9 cellular contexts compared by ENCODE assay signal in the genomic region with DNA sequence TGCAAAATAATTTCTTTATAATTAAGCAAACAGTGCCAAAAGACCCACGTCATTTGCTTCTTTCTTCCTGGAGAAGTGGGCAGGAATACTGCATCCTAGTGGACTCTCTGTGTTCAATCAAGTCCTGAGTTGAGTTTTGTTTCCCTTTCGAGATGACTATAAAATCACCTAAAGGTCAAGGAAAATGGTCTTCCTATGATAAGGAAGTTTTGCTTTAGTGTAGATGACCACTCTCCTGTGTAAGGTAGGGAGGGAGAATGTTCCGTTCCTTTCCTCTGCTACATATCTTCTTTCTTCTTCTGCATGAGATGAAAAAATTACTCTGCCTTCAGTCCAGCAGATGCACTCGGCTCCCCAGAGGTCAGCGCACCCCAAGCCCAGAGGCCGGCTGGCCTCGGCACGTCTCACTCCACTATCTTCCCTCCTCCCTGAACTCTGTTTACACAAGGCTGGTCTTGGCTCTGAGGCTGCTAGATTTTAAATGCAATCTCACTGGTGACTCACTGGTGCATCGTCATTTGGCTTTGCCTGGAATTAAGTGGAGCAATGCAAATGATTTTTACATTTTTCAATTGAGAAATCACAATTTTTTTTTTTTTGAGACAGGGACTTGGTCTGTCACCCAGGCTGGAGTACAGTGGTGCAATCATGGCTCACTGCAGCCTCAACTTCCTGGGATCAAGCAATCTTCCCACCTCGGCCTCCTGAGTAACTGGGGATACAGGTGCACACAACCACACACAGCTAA. TPM values are rescaled to one million over a fixed set of nuclear protein-coding genes. Genes with fewer than 3 reads are reported as not detected.
A peak's percentile ranks its signal among the peaks of the same experiment; 100 is the strongest.
DNase-seq lines count a peak whose midpoint lies in the region; ATAC-seq and TF ChIP-seq lines count a peak whose summit lies in the region.
"Had no signal": no experiment of that assay in that cellular context is flagged by ENCODE, and none has a peak within 500 bp of the region (broad histone marks: within the 10 kb centered on the region; RNA-seq: fewer than 3 reads in every experiment).

No MANE protein-coding gene starts in this region.

- no peak for TF ChIP-seq POLR2A in breast epithelium (IDR thresholded peaks at IDR 0.05)

- H3K27me3 ChIP-seq in breast epithelium (no peaks in the 10 kb centered on the region), colonic mucosa (no peaks in the 10 kb centered on the region), lung (ENCODE audit: control insufficient read depth, insufficient read depth) (no peaks in the 10 kb centered on the region)
- H3K27me3 ChIP-seq: BLaER1 had no signal

- no peaks in the 10 kb centered on the region for H3K36me3 Mint-ChIP-seq in MCF 10A (ENCODE audit: insufficient read depth, unreplicated experiment)
- H3K36me3 Mint-ChIP-seq in activated naive CD4-positive, alpha-beta T cell treated with anti-CD3 and anti-CD28 coated beads for 36 hours (ENCODE audit: low read depth) = no peaks in the 10 kb centered on the region

- H3K27me3 Mint-ChIP-seq in MCF 10A (ENCODE audit: insufficient read depth, unreplicated experiment) = no peaks in the 10 kb centered on the region
- no peaks in the 10 kb centered on the region for H3K27me3 Mint-ChIP-seq in activated naive CD4-positive, alpha-beta T cell treated with anti-CD3 and anti-CD28 coated beads for 36 hours (ENCODE audit: low read depth)

- peaks cover 28% of the 10 kb centered on the region for H3K4me1 Mint-ChIP-seq in MCF 10A (ENCODE audit: insufficient read depth, unreplicated experiment)
- peaks cover 8% of the 10 kb centered on the region for H3K4me1 Mint-ChIP-seq in activated naive CD4-positive, alpha-beta T cell treated with anti-CD3 and anti-CD28 coated beads for 36 hours (ENCODE audit: low read depth)

- H3K4me3 ChIP-seq in breast epithelium (no peak overlapping the region), colonic mucosa (no peak overlapping the region), lung (no peak overlapping the region)
- H3K4me3 ChIP-seq: BLaER1 had no signal

- POLR2A ChIA-PET in MCF 10A (lab: Yijun Ruan, JAX) = interaction anchor here (0.7 to 13.6 kb wide), 7 partner anchors 9 to 78 kb away, joined by 3 to 315 read pairs (median 5); a partner anchor contains a TSS

- H3K27ac ChIP-seq in breast epithelium (peak overlapping the region in 1 of 2 donors; percentile 72), colonic mucosa (peak overlapping the region; percentile 79), lung (ENCODE audit: low read depth in 1 of 2, low read length in 1 of 2) (peak overlapping the region in 1 of 2 donors; percentile 10)
- H3K27ac ChIP-seq: BLaER1 had no signal

- H3K27ac Mint-ChIP-seq in MCF 10A (ENCODE audit: low read depth, unreplicated experiment) = peak overlapping the region; percentile 90
- H3K27ac Mint-ChIP-seq in activated naive CD4-positive, alpha-beta T cell treated with anti-CD3 and anti-CD28 coated beads for 36 hours = no peak overlapping the region

- peak; percentile 67 for ATAC-seq in lung (ENCODE audit: insufficient read depth, low FRiP score)

- CTCF ChIA-PET in MCF 10A (lab: Yijun Ruan, JAX) = interaction anchor here (0.7 to 13.0 kb wide), 3 partner anchors 23 to 46 kb away, joined by 3 to 209 read pairs (median 4); a partner anchor contains a TSS
- CTCF ChIA-PET in activated naive CD4-positive, alpha-beta T cell treated with anti-CD3 and anti-CD28 coated beads for 36 hours (lab: Charles Lee) = interaction anchor here (0.8 to 1.0 kb wide), 2 partner anchors 18 to 39 kb away, joined by 3 to 5 read pairs; a partner anchor contains a TSS

- no TSS peak for BruUV-seq in MCF 10A (replicated peaks; lab: Mats Ljungman, UMichigan)

- H3K36me3 ChIP-seq in breast epithelium (no peaks in the 10 kb centered on the region), colonic mucosa (no peaks in the 10 kb centered on the region), lung (ENCODE audit: control insufficient read depth in 2 of 2, insufficient read depth in 2 of 2, low read length in 2 of 2) (no peaks in the 10 kb centered on the region)

- H3K9ac ChIP-seq in colonic mucosa (ENCODE audit: low read depth in 2 of 2, low read length in 2 of 2) = no peak overlapping the region
- H3K9ac ChIP-seq: BLaER1 had no signal

- H3K4me3 Mint-ChIP-seq in MCF 10A (ENCODE audit: unreplicated experiment) = peak overlapping the region; percentile 58
- no peak overlapping the region for H3K4me3 Mint-ChIP-seq in activated naive CD4-positive, alpha-beta T cell treated with anti-CD3 and anti-CD28 coated beads for 36 hours

- no peaks in the 10 kb centered on the region for H3K9me3 ChIP-seq in breast epithelium
- no peaks in the 10 kb centered on the region for H3K9me3 ChIP-seq in colonic mucosa
- H3K9me3 ChIP-seq in lung (ENCODE audit: control insufficient read depth in 2 of 2, insufficient read depth in 1 of 2, low read length in 1 of 2) = no peaks in the 10 kb centered on the region
- H3K9me3 ChIP-seq: BLaER1 had no signal

- H3K4me1 ChIP-seq in breast epithelium (no peaks in the 10 kb centered on the region), colonic mucosa (peaks cover 12% of the 10 kb centered on the region), lung (ENCODE audit: control insufficient read depth in 2 of 2, insufficient read depth in 2 of 2, low read length in 2 of 2) (peaks cover 4 to 6% of the 10 kb centered on the region in 2 donors)
- H3K4me1 ChIP-seq: BLaER1 had no signal

- intact Hi-C loops in MCF 10A (cut with micrococcal nuclease) (loop anchor here (1.0 kb wide), 1 partner anchor 42 kb away; no protein-coding TSS in a partner anchor), breast epithelium (cut with DNase I; ENCODE audit: low total_unique reads) (no loop called here), colonic mucosa (cut with DNase I) (no loop called here)
- intact Hi-C loops in activated naive CD4-positive, alpha-beta T cell treated with anti-CD3 and anti-CD28 coated beads for 36 hours (cut with micrococcal nuclease) = no loop called here

- H3K9me3 Mint-ChIP-seq in MCF 10A (ENCODE audit: unreplicated experiment) = no peaks in the 10 kb centered on the region
- H3K9me3 Mint-ChIP-seq in activated naive CD4-positive, alpha-beta T cell treated with anti-CD3 and anti-CD28 coated beads for 36 hours = no peaks in the 10 kb centered on the region

- no peak for TF ChIP-seq CTCF in MCF 10A (IDR thresholded peaks at IDR 0.05; ENCODE audit: unreplicated experiment)
- no peak for TF ChIP-seq CTCF in breast epithelium (IDR thresholded peaks at IDR 0.05)
- TF ChIP-seq CTCF in colonic mucosa (IDR thresholded peaks at IDR 0.05) = no peak
- no peak for TF ChIP-seq CTCF in lung (IDR thresholded peaks at IDR 0.05; ENCODE audit: control extremely low read depth, extremely low read depth)

- 53 to 61% methylated on average over 10 of the region's 10 CpGs for WGBS in lung, 2 donors

- DNase-seq in MCF 10A (ENCODE audit: unreplicated experiment) = peak; percentile 97
- DNase-seq in breast epithelium (ENCODE audit: low spot score in 2 of 2) = no peak
- DNase-seq in colonic mucosa = peak; percentile 77
- peak; percentile 65 for DNase-seq in lung (ENCODE audit: low spot score)
- no peak for DNase-seq in activated naive CD4-positive, alpha-beta T cell treated with anti-CD3 and anti-CD28 coated beads for 36 hours
- no peak for DNase-seq in DMS79 treated with DMSO at 0.1 percent for 48 hours (lab: John Stamatoyannopoulos, UW)
- no peak for DNase-seq in stimulated activated CD4-positive, alpha-beta T cell treated with anti-CD3 and anti-CD28 coated beads, Interleukin-2, amount 100 ng/mL, for 48 hours
- no peak for DNase-seq in RPMI8226

RNA-seq across cellular contexts. Expression of a gene that starts 18.6 kb away (rescaled TPM):
- total RNA-seq in MCF 10A (2022) = 303 and 310 TPM in 2 replicates
- total RNA-seq in breast epithelium = 100 to 1,000 TPM in 1 of 3 donors, 10 to 100 TPM in 2; 86.2 to 127 (median 91.6) TPM
- 100 to 1,000 TPM; 314 to 430 TPM for total RNA-seq in colonic mucosa
- total RNA-seq in lung = 100 to 1,000 TPM in 1 of 2 donors, 10 to 100 TPM in 1; 96.2 to 121 TPM
- polyA plus RNA-seq in lung = 100 to 1,000 TPM in 1 of 2 donors, 10 to 100 TPM in 1; 94.5 to 109 TPM
- total RNA-seq in activated naive CD4-positive, alpha-beta T cell treated with anti-CD3 and anti-CD28 coated beads for 36 hours = 100 to 1,000 TPM; 193 TPM

RNA-seq across cellular contexts. Expression of a gene that starts 43.8 kb away (rescaled TPM):
- total RNA-seq in MCF 10A (2022) (18.3 and 34.3 TPM in 2 replicates), breast epithelium (10 to 100 TPM; 21.0 to 28.5 (median 21.7) TPM), colonic mucosa (100 to 1,000 TPM in 1 of 2 donors, 10 to 100 TPM in 1; 62.6 to 117 TPM), lung (10 to 100 TPM in 1 of 2 donors, 1 to 10 TPM in 1; 4.6 to 31.2 TPM)
- polyA plus RNA-seq in lung = 10 to 100 TPM; 27.6 to 64.1 TPM
- 10 to 100 TPM; 33.2 to 34.8 TPM for total RNA-seq in activated naive CD4-positive, alpha-beta T cell treated with anti-CD3 and anti-CD28 coated beads for 36 hours

Comparison
In these comparisons a context has a peak if more than half of its experiments do, and no peak if none do; other contexts are left out.
1. DNase-seq: peak in MCF 10A (single experiment), colonic mucosa (single experiment) and lung (single experiment); none in breast epithelium (0 of 2), activated naive CD4-positive, alpha-beta T cell treated with anti-CD3 and anti-CD28 coated beads for 36 hours (single experiment), DMS79 treated with DMSO at 0.1 percent for 48 hours (single experiment), stimulated activated CD4-positive, alpha-beta T cell treated with anti-CD3 and anti-CD28 coated beads, Interleukin-2, amount 100 ng/mL, for 48 hours (0 of 2) and RPMI8226 (single experiment).